ENCODE assay signal across 11 cellular contexts in genomic region chr7:130966246-130967009, GRCh38.
A peak's percentile ranks its signal among the peaks of the same experiment; 100 is the strongest.
DNase-seq lines count a peak whose midpoint lies in the region; ATAC-seq and TF ChIP-seq lines count a peak whose summit lies in the region.
"Had no signal": no experiment of that assay in that cellular context is flagged by ENCODE, and none has a peak within 500 bp of the region (broad histone marks: within the 10 kb centered on the region; RNA-seq: fewer than 3 reads in every experiment).

No MANE protein-coding gene starts in this region.

- H3K27me3 Mint-ChIP-seq in activated T-cell treated with anti-CD3 and anti-CD28 coated beads, Interleukin-2, amount 50 U/mL, for 4 hours (ENCODE audit: low read depth): no peaks in the 10 kb centered on the region
- no peaks in the 10 kb centered on the region for H3K27me3 Mint-ChIP-seq in activated naive CD8-positive, alpha-beta T cell treated with anti-CD3 and anti-CD28 coated beads, Interleukin-2, amount 10 ng/mL, durations not matched to agents 7 days and 5 days

- no peaks in the 10 kb centered on the region for H3K9me3 ChIP-seq in esophagus muscularis mucosa
- H3K9me3 ChIP-seq: body of pancreas had no signal

- H3K9me3 Mint-ChIP-seq in activated T-cell treated with anti-CD3 and anti-CD28 coated beads, Interleukin-2, amount 50 U/mL, for 4 hours: no peaks in the 10 kb centered on the region
- no peaks in the 10 kb centered on the region for H3K9me3 Mint-ChIP-seq in activated naive CD8-positive, alpha-beta T cell treated with anti-CD3 and anti-CD28 coated beads, Interleukin-2, amount 10 ng/mL, durations not matched to agents 7 days and 5 days
- no peaks in the 10 kb centered on the region for H3K9me3 Mint-ChIP-seq in stimulated activated effector memory CD8-positive, alpha-beta T cell treated with anti-CD3 and anti-CD28 coated beads, Interleukin-12 subunit alpha, Interleukin-12 subunit beta, amount 100 ng/mL, for 72 hours
- H3K9me3 Mint-ChIP-seq: nephron progenitor cell had no signal

- no peak for TF ChIP-seq POLR2A in esophagus muscularis mucosa (IDR thresholded peaks at IDR 0.05; ENCODE audit: low read depth)

- POLR2A ChIA-PET in activated naive CD8-positive, alpha-beta T cell treated with anti-CD3 and anti-CD28 coated beads, Interleukin-2, amount 10 ng/mL, durations not matched to agents 7 days and 5 days (lab: Charles Lee): no interaction called here

- DNase-seq in activated T-cell treated with anti-CD3 and anti-CD28 coated beads, Interleukin-2, amount 50 U/mL, for 4 hours: no peak
- DNase-seq in activated T-cell treated with anti-CD3 and anti-CD28 coated beads, Interleukin-2, amount 50 U/mL, for 48 hours: no peak
- DNase-seq in activated naive CD8-positive, alpha-beta T cell treated with anti-CD3 and anti-CD28 coated beads, Interleukin-2, amount 10 ng/mL, durations not matched to agents 7 days and 5 days: no peak
- DNase-seq in stimulated activated effector memory CD8-positive, alpha-beta T cell treated with anti-CD3 and anti-CD28 coated beads, Interleukin-12 subunit alpha, Interleukin-12 subunit beta, amount 100 ng/mL, for 72 hours (ENCODE audit: low spot score in 2 of 2): peak in 1 of 2 donors; percentile 75
- DNase-seq in esophagus muscularis mucosa (ENCODE audit: extremely low spot score) (no peak), ACHN (no peak)
- DNase-seq: body of pancreas, MM.1S, nephron progenitor cell had no signal

- H3K4me3 ChIP-seq in esophagus muscularis mucosa: no peak overlapping the region
- H3K4me3 ChIP-seq: body of pancreas had no signal

- peaks cover 72% of the 10 kb centered on the region for H3K4me1 Mint-ChIP-seq in activated T-cell treated with anti-CD3 and anti-CD28 coated beads, Interleukin-2, amount 50 U/mL, for 4 hours (ENCODE audit: low read depth)
- H3K4me1 Mint-ChIP-seq in activated naive CD8-positive, alpha-beta T cell treated with anti-CD3 and anti-CD28 coated beads, Interleukin-2, amount 10 ng/mL, durations not matched to agents 7 days and 5 days: peaks cover 42% of the 10 kb centered on the region
- peaks cover 67% of the 10 kb centered on the region for H3K4me1 Mint-ChIP-seq in stimulated activated effector memory CD8-positive, alpha-beta T cell treated with anti-CD3 and anti-CD28 coated beads, Interleukin-12 subunit alpha, Interleukin-12 subunit beta, amount 100 ng/mL, for 72 hours

- TF ChIP-seq CTCF in esophagus muscularis mucosa (IDR thresholded peaks at IDR 0.05): no peak

- H3K36me3 Mint-ChIP-seq in activated T-cell treated with anti-CD3 and anti-CD28 coated beads, Interleukin-2, amount 50 U/mL, for 4 hours (ENCODE audit: insufficient read depth): peaks cover 19% of the 10 kb centered on the region
- H3K36me3 Mint-ChIP-seq in activated naive CD8-positive, alpha-beta T cell treated with anti-CD3 and anti-CD28 coated beads, Interleukin-2, amount 10 ng/mL, durations not matched to agents 7 days and 5 days: peaks cover 8% of the 10 kb centered on the region
- H3K36me3 Mint-ChIP-seq in stimulated activated effector memory CD8-positive, alpha-beta T cell treated with anti-CD3 and anti-CD28 coated beads, Interleukin-12 subunit alpha, Interleukin-12 subunit beta, amount 100 ng/mL, for 72 hours: peaks cover 15% of the 10 kb centered on the region

- 89% methylated on average over 5 of the region's 5 CpGs for WGBS in esophagus muscularis mucosa

- peak overlapping the region; percentile 47 for H3K4me3 Mint-ChIP-seq in activated T-cell treated with anti-CD3 and anti-CD28 coated beads, Interleukin-2, amount 50 U/mL, for 4 hours
- H3K4me3 Mint-ChIP-seq in activated naive CD8-positive, alpha-beta T cell treated with anti-CD3 and anti-CD28 coated beads, Interleukin-2, amount 10 ng/mL, durations not matched to agents 7 days and 5 days: no peak overlapping the region
- peak overlapping the region; percentile 57 for H3K4me3 Mint-ChIP-seq in stimulated activated effector memory CD8-positive, alpha-beta T cell treated with anti-CD3 and anti-CD28 coated beads, Interleukin-12 subunit alpha, Interleukin-12 subunit beta, amount 100 ng/mL, for 72 hours
- H3K4me3 Mint-ChIP-seq: nephron progenitor cell had no signal

- no peak for TF ChIP-seq EP300 in esophagus muscularis mucosa (IDR thresholded peaks at IDR 0.05)

- peaks cover 8 to 32% (median 20%) of the 10 kb centered on the region in 4 donors for H3K36me3 ChIP-seq in esophagus muscularis mucosa

- no peak overlapping the region for H3K27ac ChIP-seq in esophagus muscularis mucosa (replicated peaks in 1 of 4)
- H3K27ac ChIP-seq: body of pancreas had no signal

- ATAC-seq in activated T-cell treated with anti-CD3 and anti-CD28 coated beads, Interleukin-2, amount 50 U/mL, for 4 hours: peak in 1 of 2 donors; percentile 12
- ATAC-seq in HG03095 (IDR thresholded peaks at IDR 0.05; ENCODE audit: unreplicated experiment) (peak; percentile 42), GM21447 (IDR thresholded peaks at IDR 0.05; ENCODE audit: unreplicated experiment) (no peak)
- no peak for ATAC-seq in activated naive CD8-positive, alpha-beta T cell treated with anti-CD3 and anti-CD28 coated beads, Interleukin-2, amount 10 ng/mL, durations not matched to agents 7 days and 5 days (ENCODE audit: low read depth)
- ATAC-seq in stimulated activated effector memory CD8-positive, alpha-beta T cell treated with anti-CD3 and anti-CD28 coated beads, Interleukin-12 subunit alpha, Interleukin-12 subunit beta, amount 100 ng/mL, for 72 hours: peak; percentile 73
- ATAC-seq: body of pancreas had no signal

- in situ Hi-C loops in ACHN (cut with HindIII; ENCODE audit: low pct_ligation_motif_present, low pct_unique_long_range_greater_than_20kb, low sequenced_read_pairs): no loop called here

- H3K27ac Mint-ChIP-seq in activated naive CD8-positive, alpha-beta T cell treated with anti-CD3 and anti-CD28 coated beads, Interleukin-2, amount 10 ng/mL, durations not matched to agents 7 days and 5 days: peak overlapping the region; percentile 23
- H3K27ac Mint-ChIP-seq in stimulated activated effector memory CD8-positive, alpha-beta T cell treated with anti-CD3 and anti-CD28 coated beads, Interleukin-12 subunit alpha, Interleukin-12 subunit beta, amount 100 ng/mL, for 72 hours: peak overlapping the region; percentile 96
- H3K27ac Mint-ChIP-seq: nephron progenitor cell had no signal

- intact Hi-C loops in esophagus muscularis mucosa (cut with DNase I): no loop called here

- no peaks in the 10 kb centered on the region for H3K27me3 ChIP-seq in esophagus muscularis mucosa
- H3K27me3 ChIP-seq: body of pancreas had no signal

- H3K4me1 ChIP-seq in esophagus muscularis mucosa: peaks cover 30 to 67% (median 45%) of the 10 kb centered on the region in 4 donors

Comparison
In these comparisons a context has a peak if more than half of its experiments do, and no peak if none do; other contexts are left out.
1. ATAC-seq: peak in HG03095 (single experiment) and stimulated activated effector memory CD8-positive, alpha-beta T cell treated with anti-CD3 and anti-CD28 coated beads, Interleukin-12 subunit alpha, Interleukin-12 subunit beta, amount 100 ng/mL, for 72 hours (single experiment); none in activated naive CD8-positive, alpha-beta T cell treated with anti-CD3 and anti-CD28 coated beads, Interleukin-2, amount 10 ng/mL, durations not matched to agents 7 days and 5 days (single experiment) and GM21447 (single experiment).